In genomic region chr6:144460224-144461095, GRCh38 we compare ENCODE assay signal across 9 cellular contexts.
A peak's percentile ranks its signal among the peaks of the same experiment; 100 is the strongest.
DNase-seq lines count a peak whose midpoint lies in the region; ATAC-seq and TF ChIP-seq lines count a peak whose summit lies in the region.
"Had no signal": no experiment of that assay in that cellular context is flagged by ENCODE, and none has a peak within 500 bp of the region (broad histone marks: within the 10 kb centered on the region; RNA-seq: fewer than 3 reads in every experiment).

No MANE protein-coding gene starts in this region.

- peaks cover 82% of the 10 kb centered on the region for H3K36me3 ChIP-seq in upper lobe of right lung

- peak overlapping the region; percentile 89 for H3K27ac Mint-ChIP-seq in activated T-cell treated with anti-CD3 and anti-CD28 coated beads, Interleukin-2, amount 50 U/mL, for 72 hours
- H3K27ac Mint-ChIP-seq in activated B cell treated with CpG ODN at 0.5 μM for 24 hours = peak overlapping the region; percentile 76

- no peaks in the 10 kb centered on the region for H3K27me3 ChIP-seq in upper lobe of right lung

- H3K9me3 ChIP-seq in upper lobe of right lung = no peaks in the 10 kb centered on the region

- H3K4me3 Mint-ChIP-seq in activated T-cell treated with anti-CD3 and anti-CD28 coated beads, Interleukin-2, amount 50 U/mL, for 72 hours = peak overlapping the region in 1 of 2 donors; percentile 71
- H3K4me3 Mint-ChIP-seq in activated B cell treated with CpG ODN at 0.5 μM for 24 hours = no peak overlapping the region

- H3K36me3 Mint-ChIP-seq in activated T-cell treated with anti-CD3 and anti-CD28 coated beads, Interleukin-2, amount 50 U/mL, for 72 hours (ENCODE audit: insufficient read depth in 2 of 2) = peaks cover 11 to 18% of the 10 kb centered on the region in 2 donors
- peaks cover 84% of the 10 kb centered on the region for H3K36me3 Mint-ChIP-seq in activated B cell treated with CpG ODN at 0.5 μM for 24 hours (ENCODE audit: low read depth)

- POLR2A ChIA-PET in activated B cell treated with CpG ODN at 0.5 μM for 24 hours (lab: Charles Lee) = no interaction called here

- no peak overlapping the region for H3K27ac ChIP-seq in upper lobe of right lung

- intact Hi-C loops in activated B cell treated with CpG ODN at 0.5 μM for 24 hours (cut with micrococcal nuclease) = no loop called here
- intact Hi-C loops in upper lobe of right lung (cut with DNase I) = no loop called here
- intact Hi-C loops in posterior vena cava (cut with DNase I) = no loop called here

- H3K27me3 Mint-ChIP-seq in activated T-cell treated with anti-CD3 and anti-CD28 coated beads, Interleukin-2, amount 50 U/mL, for 72 hours (ENCODE audit: low read depth) = no peaks in the 10 kb centered on the region
- H3K27me3 Mint-ChIP-seq in activated B cell treated with CpG ODN at 0.5 μM for 24 hours = no peaks in the 10 kb centered on the region

- CTCF ChIA-PET in activated B cell treated with CpG ODN at 0.5 μM for 24 hours (lab: Charles Lee) = interaction anchor here (1.0 to 1.1 kb wide), 3 partner anchors 19 to 520 kb away, joined by 3 read pairs; no protein-coding TSS in a partner anchor

- H3K4me3 ChIP-seq in upper lobe of right lung = no peak overlapping the region

- DNase-seq in activated T-cell treated with anti-CD3 and anti-CD28 coated beads, Interleukin-2, amount 50 U/mL, for 72 hours = peak in 1 of 2 donors; percentile 3
- DNase-seq in activated T-cell treated with anti-CD3 and anti-CD28 coated beads, Interleukin-2, amount 50 U/mL, for 1 hour = no peak
- DNase-seq in activated B cell treated with CpG ODN at 0.5 μM for 24 hours = no peak
- no peak for DNase-seq in upper lobe of right lung
- no peak for DNase-seq in NOMO-1 treated with dmso at 0.1 percent for 144 hours (lab: John Stamatoyannopoulos, UW; ENCODE audit: unreplicated experiment)
- no peak for DNase-seq in posterior vena cava (ENCODE audit: low spot score)
- no peak for DNase-seq in kidney tubule cell (ENCODE audit: low spot score)

- ATAC-seq in activated T-cell treated with anti-CD3 and anti-CD28 coated beads, Interleukin-2, amount 50 U/mL, for 72 hours (replicated peaks in 1 of 2) = peak; percentile 34 to 81
- ATAC-seq in HG02870 (IDR thresholded peaks at IDR 0.05; ENCODE audit: unreplicated experiment) = peak; percentile 84
- peak; percentile 14 for ATAC-seq in activated B cell treated with CpG ODN at 0.5 μM for 24 hours (ENCODE audit: low read depth)
- peak; percentile 43 for ATAC-seq in upper lobe of right lung
- ATAC-seq: Panc1 had no signal

- H3K9me3 Mint-ChIP-seq in activated T-cell treated with anti-CD3 and anti-CD28 coated beads, Interleukin-2, amount 50 U/mL, for 72 hours = no peaks in the 10 kb centered on the region
- no peaks in the 10 kb centered on the region for H3K9me3 Mint-ChIP-seq in activated B cell treated with CpG ODN at 0.5 μM for 24 hours

- peaks cover 21% of the 10 kb centered on the region for H3K4me1 Mint-ChIP-seq in activated T-cell treated with anti-CD3 and anti-CD28 coated beads, Interleukin-2, amount 50 U/mL, for 72 hours (ENCODE audit: low read depth)
- peaks cover 8% of the 10 kb centered on the region for H3K4me1 Mint-ChIP-seq in activated B cell treated with CpG ODN at 0.5 μM for 24 hours

- TF ChIP-seq CTCF in activated B cell treated with CpG ODN at 0.5 μM for 24 hours (IDR thresholded peaks at IDR 0.05) (no peak), upper lobe of right lung (IDR thresholded peaks at IDR 0.05) (no peak)

- H3K4me1 ChIP-seq in upper lobe of right lung = no peaks in the 10 kb centered on the region

Comparison
In these comparisons a context has a peak if more than half of its experiments do, and no peak if none do; other contexts are left out.
1. ATAC-seq: peak in every context shown above with its lines; median percentile 84 in HG02870; 58 in activated T-cell treated with anti-CD3 and anti-CD28 coated beads, Interleukin-2, amount 50 U/mL, for 72 hours; 43 in upper lobe of right lung; 14 in activated B cell treated with CpG ODN at 0.5 μM for 24 hours.